25 cellular contexts compared by ENCODE assay signal in genomic region chr14:104219731-104220224, GRCh38.
A peak's percentile ranks its signal among the peaks of the same experiment; 100 is the strongest.
DNase-seq lines count a peak whose midpoint lies in the region; ATAC-seq, FAIRE-seq and TF ChIP-seq lines count a peak whose summit lies in the region.
"Had no signal": no experiment of that assay in that cellular context is flagged by ENCODE, and none has a peak within 500 bp of the region (broad histone marks: within the 10 kb centered on the region; RNA-seq: fewer than 3 reads in every experiment).

No MANE protein-coding gene starts in this region.

- H3K36me3 ChIP-seq in kidney (ENCODE audit: control insufficient read depth in 1 of 2, insufficient read depth in 2 of 2, low read length in 2 of 2), result no peaks in the 10 kb centered on the region
- H3K36me3 ChIP-seq: SJSA1, upper lobe of left lung had no signal

- ATAC-seq in GM18520 (IDR thresholded peaks at IDR 0.05; ENCODE audit: unreplicated experiment), result no peak
- ATAC-seq: HCT116 had no signal

- TF ChIP-seq CTCF in kidney (IDR thresholded peaks at IDR 0.05; ENCODE audit: borderline replicate concordance, extremely low read depth, insufficient read depth), result no peak

- no peak overlapping the region for H3K9ac ChIP-seq in kidney (ENCODE audit: low read length in 2 of 2)

- H3K4me1 ChIP-seq in kidney (ENCODE audit: control insufficient read depth in 1 of 2, insufficient read depth in 1 of 2, low read depth in 1 of 2, low read length in 2 of 2), result no peaks in the 10 kb centered on the region
- H3K4me1 ChIP-seq: SJSA1 had no signal

- no peak for FAIRE-seq in kidney (lab: Jason Lieb, UNC)
- FAIRE-seq: D721Med, GM12892, GM19239, small intestine had no signal

- intact Hi-C loops in kidney (cut with DNase I), result no loop called here
- intact Hi-C loops in posterior vena cava (cut with DNase I), result no loop called here

- H3K4me3 ChIP-seq in kidney (ENCODE audit: low read length in 2 of 2), result no peak overlapping the region
- H3K4me3 ChIP-seq: lung, SJSA1, upper lobe of left lung had no signal

- no peaks in the 10 kb centered on the region for H3K9me3 ChIP-seq in kidney (ENCODE audit: control insufficient read depth in 1 of 2, low read length in 2 of 2)
- H3K9me3 ChIP-seq: SJSA1, upper lobe of left lung had no signal

- no peak overlapping the region for H3K27ac ChIP-seq in kidney (ENCODE audit: low read depth in 2 of 2, low read length in 2 of 2)
- H3K27ac ChIP-seq: HL-60, SJSA1, upper lobe of left lung had no signal

- peak in 2 of 3 experiments; percentile 20 to 54 for DNase-seq in NCI-H1417 (lab: John Stamatoyannopoulos, UW)
- no peak for DNase-seq in NCI-H1417 treated with DMSO at 0.1 percent for 48 hours (lab: John Stamatoyannopoulos, UW)
- peak; percentile 90 for DNase-seq in NCI-H446 treated with DMSO at 0.1 percent for 48 hours (lab: John Stamatoyannopoulos, UW)
- DNase-seq in kidney, result peak; percentile 52
- DNase-seq in posterior vena cava (ENCODE audit: low spot score), result peak; percentile 69
- DNase-seq in NCI-H187 (lab: John Stamatoyannopoulos, UW), result no peak
- DNase-seq in medulla oblongata (ENCODE audit: extremely low spot score), result no peak
- DNase-seq: 8988T; activated CD4-positive, alpha-beta T cell treated with anti-CD3 and anti-CD28 coated beads for 1 hour; activated gamma-delta T cell treated with Interleukin-2 at 50 U/mL for 16 hours; activated T-cell treated with anti-CD3 and anti-CD28 coated beads, Interleukin-2, amount 50 U/mL, for 1 hour; CD4-positive, CD25-positive, alpha-beta regulatory T cell; EL; immature natural killer cell; stimulated activated CD4-positive, alpha-beta T cell treated with anti-CD3 and anti-CD28 coated beads, Interleukin-2, amount 100 ng/mL, for 24 hours had no signal

Comparison
In these comparisons a context has a peak if more than half of its experiments do, and no peak if none do; other contexts are left out.
1. DNase-seq: peak in NCI-H1417 (2 of 3), NCI-H446 treated with DMSO at 0.1 percent for 48 hours (single experiment), kidney (single experiment) and posterior vena cava (single experiment); none in NCI-H1417 treated with DMSO at 0.1 percent for 48 hours (single experiment), NCI-H187 (0 of 2) and medulla oblongata (single experiment).